In the genomic region with DNA sequence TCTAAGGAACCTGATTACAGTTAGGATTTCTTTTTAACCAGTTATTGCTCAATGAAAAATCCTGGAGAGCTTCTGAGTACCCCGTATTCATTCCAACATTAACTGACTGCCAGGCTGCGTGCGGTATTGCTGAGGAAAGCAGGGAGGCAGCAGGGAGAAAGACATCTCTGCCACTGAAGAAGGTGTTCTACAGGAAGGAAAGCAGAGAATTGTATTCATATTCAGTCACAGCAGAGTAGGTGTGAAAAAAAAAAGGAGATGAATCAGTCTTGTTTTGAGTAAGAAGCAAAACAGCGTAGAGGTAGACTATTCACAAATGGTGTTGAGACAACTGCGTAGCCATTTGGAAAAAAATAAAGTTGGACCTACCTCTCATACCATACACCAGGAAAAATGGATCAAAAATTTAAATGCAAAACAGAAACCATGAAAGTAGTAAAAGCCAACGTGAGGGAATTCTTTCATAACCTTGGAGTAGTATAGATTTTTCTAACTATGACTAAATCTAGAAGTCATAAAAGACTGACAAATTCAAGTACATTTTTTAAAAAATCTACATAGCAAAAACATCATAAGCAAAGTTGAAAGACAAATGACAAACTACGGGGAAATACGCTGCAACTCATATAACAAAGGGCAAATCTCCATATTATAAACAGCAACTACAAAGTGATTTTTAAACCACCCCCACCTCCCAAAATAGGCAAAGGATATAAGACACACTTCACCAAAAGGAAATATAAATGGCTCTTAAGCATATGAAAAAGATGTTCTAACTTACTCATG, we compare ENCODE assay signal across 12 cellular contexts. TPM values are rescaled to one million over a fixed set of nuclear protein-coding genes. Genes with fewer than 3 reads are reported as not detected.
DNase-seq lines count a peak whose midpoint lies in the region; ATAC-seq, FAIRE-seq and TF ChIP-seq lines count a peak whose summit lies in the region.
"Had no signal": no experiment of that assay in that cellular context is flagged by ENCODE, and none has a peak within 500 bp of the region (broad histone marks: within the 10 kb centered on the region; RNA-seq: fewer than 3 reads in every experiment).

No MANE protein-coding gene starts in this region.

- H3K9me3 ChIP-seq in GM12878 (replicated peaks; ENCODE audit: control insufficient read depth, insufficient read depth, low read length) = no peaks in the 10 kb centered on the region
- H3K9me3 ChIP-seq: right lobe of liver had no signal

- TF ChIP-seq CTCF in GM12878 (IDR thresholded peaks at IDR 0.05 in 2 of 3, conservative IDR thresholded peaks at IDR 0.05 in 1 of 3; ENCODE audit: control insufficient read depth in 2 of 3, extremely low read depth in 1 of 3, insufficient read depth in 1 of 3, low read depth in 3 of 3, low read length in 3 of 3) (no peak), omental fat pad (IDR thresholded peaks at IDR 0.05) (no peak)

- peaks cover 6% of the 10 kb centered on the region for H3K4me1 ChIP-seq in GM12878 (ENCODE audit: control insufficient read depth, insufficient read depth, low read length)
- H3K4me1 ChIP-seq: right lobe of liver had no signal

- no peak for DNase-seq in GM12878 (ENCODE audit: low read depth, low spot score)
- no peak for DNase-seq in activated CD4-positive, alpha-beta T cell treated with anti-CD3 and anti-CD28 coated beads, Interleukin-2, amount 50 U/mL, for 1 hour
- DNase-seq in omental fat pad (ENCODE audit: low spot score) = no peak
- DNase-seq in cerebellar nuclear complex (lab: John Stamatoyannopoulos, UW) = no peak
- no peak for DNase-seq in 8988T
- DNase-seq: Calu3, KG1, PC-3, right lobe of liver had no signal

- RAD21 ChIA-PET in GM12878 (lab: Charles Lee; ENCODE audit: unreplicated experiment) = interaction anchor here (0.6 to 2.2 kb wide), 8 partner anchors 7 to 580 kb away, joined by 3 to 16 read pairs (median 4); a partner anchor contains a TSS

- ATAC-seq in GM18508 (IDR thresholded peaks at IDR 0.05; ENCODE audit: insufficient read depth, unreplicated experiment) = peak; percentile 43
- peak; percentile 81 for ATAC-seq in GM21360 (IDR thresholded peaks at IDR 0.05; ENCODE audit: unreplicated experiment)
- ATAC-seq in HG03196 (IDR thresholded peaks at IDR 0.05; ENCODE audit: unreplicated experiment) = peak; percentile 58
- peak; percentile 89 for ATAC-seq in GM12878
- ATAC-seq in omental fat pad (ENCODE audit: low FRiP score) = no peak
- ATAC-seq: PC-3, right lobe of liver had no signal

- in situ Hi-C loops in GM12878 (cut with MboI) = loop anchor here (25.0 kb wide), 2 partner anchors 201 to 401 kb away; no protein-coding TSS in a partner anchor

- intact Hi-C loops in GM12878 (cut with micrococcal nuclease; ENCODE audit: unreplicated experiment) = no loop called here

- WGBS in GM12878 (ENCODE audit: insufficient coverage, insufficient replicate concordance, low lambda C conversion rate, missing lambda C conversion rate) = 23% methylated on average over 8 of the region's 8 CpGs

- H3K4me3 ChIP-seq in GM12878 = no peak overlapping the region
- H3K4me3 ChIP-seq: right lobe of liver had no signal

- CTCF ChIA-PET in GM12878 (lab: Yijun Ruan, JAX) = interaction anchor here (0.7 to 2.6 kb wide), 12 partner anchors 13 to 649 kb away, joined by 3 to 18 read pairs (median 4); no protein-coding TSS in a partner anchor

- FAIRE-seq in GM12878 (lab: Jason Lieb, UNC) = peak; percentile 41

- peak; percentile 10 to 81; a peak in 2 of 4 replicates for TF ChIP-seq EP300 in GM12878 (IDR thresholded peaks at IDR 0.05; ENCODE audit: borderline replicate concordance in 1 of 2, control insufficient read depth in 1 of 2, low read depth in 2 of 2, low read length in 2 of 2)

- no TSS peak for BruUV-seq in GM12878 (replicated peaks; lab: Mats Ljungman, UMichigan)

- H3K9ac ChIP-seq in GM12878 (ENCODE audit: control insufficient read depth, insufficient read depth, low read length) = no peak overlapping the region

- no peaks in the 10 kb centered on the region for H3K79me2 ChIP-seq in GM12878 (ENCODE audit: control insufficient read depth, insufficient read depth, low read length)

- no peak overlapping the region for H2AFZ ChIP-seq in GM12878 (ENCODE audit: control insufficient read depth, low read depth, low read length)

- 0 out of 2 replicates have a peak, but pooled peaks have one; percentile 6 for TF ChIP-seq RAD21 in GM12878 (IDR thresholded peaks at IDR 0.05; ENCODE audit: insufficient read depth, low read depth, low read length)

- H3K27ac ChIP-seq in GM12878 (ENCODE audit: control insufficient read depth, insufficient read depth) = no peak overlapping the region
- H3K27ac ChIP-seq: right lobe of liver had no signal

- no peaks in the 10 kb centered on the region for H3K27me3 ChIP-seq in GM12878 (replicated peaks in 1 of 2; ENCODE audit: control insufficient read depth in 2 of 2, insufficient read depth in 2 of 2, low read length in 1 of 2)
- H3K27me3 ChIP-seq: right lobe of liver had no signal

- H3K36me3 ChIP-seq in GM12878 (ENCODE audit: control insufficient read depth in 2 of 2, insufficient read depth in 2 of 2, low read length in 1 of 2) = no peaks in the 10 kb centered on the region
- H3K36me3 ChIP-seq: right lobe of liver had no signal

- no peaks in the 10 kb centered on the region for H4K20me1 ChIP-seq in GM12878 (ENCODE audit: control insufficient read depth, insufficient read depth)

- SMC1A ChIA-PET in GM12878 (lab: Charles Lee; ENCODE audit: uncharacterized antibody, unreplicated experiment) = interaction anchor here (0.6 to 1.8 kb wide), 18 partner anchors 9 to 649 kb away, joined by 3 to 13 read pairs (median 3); no protein-coding TSS in a partner anchor

- TF ChIP-seq POLR2A in GM12878 (IDR thresholded peaks at IDR 0.05; ENCODE audit: low read depth, low read length) = no peak

- POLR2A ChIA-PET in GM12878 (lab: Charles Lee) = interaction anchor here (1.0 kb wide), 1 partner anchor 97 kb away, joined by 3 read pairs; no protein-coding TSS in a partner anchor

- peak overlapping the region; percentile 45 for H3K4me2 ChIP-seq in GM12878 (ENCODE audit: control insufficient read depth, insufficient read depth)

TF ChIP-seq in GM12878, 131 proteins besides CTCF, POLR2A, EP300 and RAD21 (continues in another document):
- TF ChIP-seq, protein P1, sequence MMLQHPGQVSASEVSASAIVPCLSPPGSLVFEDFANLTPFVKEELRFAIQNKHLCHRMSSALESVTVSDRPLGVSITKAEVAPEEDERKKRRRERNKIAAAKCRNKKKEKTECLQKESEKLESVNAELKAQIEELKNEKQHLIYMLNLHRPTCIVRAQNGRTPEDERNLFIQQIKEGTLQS (IDR thresholded peaks at IDR 0.05; ENCODE audit: borderline replicate concordance, extremely low read depth, low read depth, low read length) = no peak
- TF ChIP-seq, protein P2, sequence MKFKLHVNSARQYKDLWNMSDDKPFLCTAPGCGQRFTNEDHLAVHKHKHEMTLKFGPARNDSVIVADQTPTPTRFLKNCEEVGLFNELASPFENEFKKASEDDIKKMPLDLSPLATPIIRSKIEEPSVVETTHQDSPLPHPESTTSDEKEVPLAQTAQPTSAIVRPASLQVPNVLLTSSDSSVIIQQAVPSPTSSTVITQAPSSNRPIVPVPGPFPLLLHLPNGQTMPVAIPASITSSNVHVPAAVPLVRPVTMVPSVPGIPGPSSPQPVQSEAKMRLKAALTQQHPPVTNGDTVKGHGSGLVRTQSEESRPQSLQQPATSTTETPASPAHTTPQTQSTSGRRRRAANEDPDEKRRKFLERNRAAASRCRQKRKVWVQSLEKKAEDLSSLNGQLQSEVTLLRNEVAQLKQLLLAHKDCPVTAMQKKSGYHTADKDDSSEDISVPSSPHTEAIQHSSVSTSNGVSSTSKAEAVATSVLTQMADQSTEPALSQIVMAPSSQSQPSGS (IDR thresholded peaks at IDR 0.05; ENCODE audit: low read length) = peak; percentile 54; the same call in 1 of the 2 replicates

RNA-seq across cellular contexts. Expression of a gene that starts 9.9 kb away (rescaled TPM):
- total RNA-seq in GM12878 (2013; cell fraction: nucleolus; rRNA removed) = 6.2 and 7.1 TPM in 2 replicates
- total RNA-seq in GM12878 (2014; rRNA removed) = 0.54 and 0.79 TPM in 2 replicates
- total RNA-seq in GM12878 (2014; rRNA removed; fragmentation: Illumina TruSeq; extraction: Trizol) = 0.40 and 0.51 TPM in 2 replicates
- total RNA-seq in GM12878 (2021) = 2.1 and 2.6 TPM in 2 replicates
- polyA plus RNA-seq in GM12878 (2011; ENCODE audit: low read depth) = 0.46 TPM
- 0.64 and 0.79 TPM in 2 replicates for polyA plus RNA-seq in GM12878 (2011; rRNA removed)
- 0.33 and 0.58 TPM in 2 replicates for polyA plus RNA-seq in GM12878 (2011; cell fraction: cytosol; rRNA removed)
- 1.4 and 1.7 TPM in 2 replicates for polyA plus RNA-seq in GM12878 (2011; cell fraction: nucleus; rRNA removed)
- polyA plus RNA-seq in GM12878 (2012) = 0.88 and 1.8 TPM in 2 replicates
- polyA plus RNA-seq in GM12878 (2014; fragmentation: Illumina TruSeq; extraction: Trizol) = 1.1 and 1.6 TPM in 2 replicates
- polyA plus RNA-seq in GM12878 (2014; fragmentation: Nextera tagmentation; extraction: Ambion mirVana) = under 1 TPM; 0.10 to 0.31 TPM
- 0.81 and 0.83 TPM in 2 replicates for polyA plus RNA-seq in GM12878 (2014; rRNA removed)
- under 1 TPM in 1 of 2 experiments, not detected in 1; 0.04 TPM for polyA plus RNA-seq in GM12878 (2016; fragmentation: Nextera tagmentation; extraction: Ambion mirVana)
- 0.73 and 0.88 TPM in 2 replicates for polyA minus RNA-seq in GM12878 (2011; rRNA and poly(A)+ RNA removed)
- polyA minus RNA-seq in GM12878 (2011; cell fraction: cytosol; rRNA and poly(A)+ RNA removed) = 0.73 and 1.1 TPM in 2 replicates
- 1.8 and 2.9 TPM in 2 replicates for polyA minus RNA-seq in GM12878 (2011; cell fraction: nucleus; rRNA and poly(A)+ RNA removed)
- 100 to 1,000 TPM in 1 of 4 donors, 10 to 100 TPM in 3; 12.4 to 216 (median 26.3) TPM for total RNA-seq in omental fat pad
